ENCODE assay signal across 1 cellular context in genomic region chr13:45368571-45368970, GRCh38.
TF ChIP-seq lines count a peak whose summit lies in the region.

No MANE protein-coding gene starts in this region.

TF ChIP-seq in HCT116, 20 proteins besides CTCF, POLR2A, EP300 and RAD21:
- TF ChIP-seq POLR2AphosphoS5 (IDR thresholded peaks at IDR 0.05; ENCODE audit: low read depth, low read length) = no peak
- no peak for TF ChIP-seq CEBPB (IDR thresholded peaks at IDR 0.05; ENCODE audit: low read depth)
- no peak for TF ChIP-seq SIN3A (IDR thresholded peaks at IDR 0.05; ENCODE audit: low read depth)
- no peak for TF ChIP-seq ZFX (IDR thresholded peaks at IDR 0.05)
- no peak for TF ChIP-seq ZNF274 (IDR thresholded peaks at IDR 0.05; ENCODE audit: low read depth, low read length)
- TF ChIP-seq FOSL1 (IDR thresholded peaks at IDR 0.05; ENCODE audit: low read depth) = no peak
- TF ChIP-seq REST (IDR thresholded peaks at IDR 0.05; ENCODE audit: low read depth) = no peak
- TF ChIP-seq YY1 (IDR thresholded peaks at IDR 0.05; ENCODE audit: extremely low read depth, insufficient replicate concordance, low read depth, low read length) = no peak
- TF ChIP-seq, protein P1, sequence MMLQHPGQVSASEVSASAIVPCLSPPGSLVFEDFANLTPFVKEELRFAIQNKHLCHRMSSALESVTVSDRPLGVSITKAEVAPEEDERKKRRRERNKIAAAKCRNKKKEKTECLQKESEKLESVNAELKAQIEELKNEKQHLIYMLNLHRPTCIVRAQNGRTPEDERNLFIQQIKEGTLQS (IDR thresholded peaks at IDR 0.05) = no peak
- TF ChIP-seq EZH2 (IDR thresholded peaks at IDR 0.05) = no peak
- TF ChIP-seq SP1 (IDR thresholded peaks at IDR 0.05; ENCODE audit: low read depth) = no peak
- no peak for TF ChIP-seq CBX3 (IDR thresholded peaks at IDR 0.05; ENCODE audit: low read depth)
- no peak for TF ChIP-seq SRF (IDR thresholded peaks at IDR 0.05; ENCODE audit: low read depth)
- TF ChIP-seq ELF1 (IDR thresholded peaks at IDR 0.05; ENCODE audit: borderline replicate concordance, low read depth) = no peak
- TF ChIP-seq, protein P2, sequence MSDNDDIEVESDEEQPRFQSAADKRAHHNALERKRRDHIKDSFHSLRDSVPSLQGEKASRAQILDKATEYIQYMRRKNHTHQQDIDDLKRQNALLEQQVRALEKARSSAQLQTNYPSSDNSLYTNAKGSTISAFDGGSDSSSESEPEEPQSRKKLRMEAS (IDR thresholded peaks at IDR 0.05) = no peak
- no peak for TF ChIP-seq ZBTB33 (IDR thresholded peaks at IDR 0.05; ENCODE audit: extremely low read depth, insufficient replicate concordance, low read length)
- TF ChIP-seq EGR1 (IDR thresholded peaks at IDR 0.05; ENCODE audit: low read depth) = no peak
- TF ChIP-seq JUND (IDR thresholded peaks at IDR 0.05) = no peak
- TF ChIP-seq TCF7L2 (IDR thresholded peaks at IDR 0.05; ENCODE audit: borderline replicate concordance, extremely low read depth, insufficient read depth, insufficient read length) = no peak
TF ChIP-seq in HCT116: peak in this region for 0.
